Comparison of ENCODE assay signal across 13 cellular contexts in the genomic region with DNA sequence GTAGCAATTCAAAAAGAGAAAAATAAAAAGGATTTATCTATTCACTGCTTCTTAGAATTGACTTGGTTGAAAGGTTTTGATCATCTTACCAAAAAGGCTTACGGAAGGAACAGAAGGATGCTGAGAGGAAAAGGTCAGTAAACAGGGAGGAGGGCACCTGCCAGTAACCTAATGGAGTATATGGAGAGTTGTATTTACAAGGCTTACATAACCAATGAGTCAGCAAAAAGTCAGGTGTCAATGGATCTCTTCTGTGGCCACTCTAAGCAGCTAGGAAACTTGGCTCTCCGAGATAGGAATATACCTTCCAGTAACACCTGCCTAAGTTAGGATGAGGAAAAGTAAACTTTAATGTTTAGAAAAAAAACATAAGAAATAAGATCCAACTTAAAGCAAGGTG.
DNase-seq lines count a peak whose midpoint lies in the region; ATAC-seq, FAIRE-seq and TF ChIP-seq lines count a peak whose summit lies in the region.
"Had no signal": no experiment of that assay in that cellular context is flagged by ENCODE, and none has a peak within 500 bp of the region (broad histone marks: within the 10 kb centered on the region; RNA-seq: fewer than 3 reads in every experiment).

No MANE protein-coding gene starts in this region.

- intact Hi-C loops in HepG2 (cut with micrococcal nuclease; ENCODE audit: unreplicated experiment) = loop anchor here (5.0 kb wide), 1 partner anchor 35 kb away; no protein-coding TSS in a partner anchor

- WGBS in HepG2 (ENCODE audit: low lambda C conversion rate) = 7% methylated on average over 2 of the region's 2 CpGs

- H3K27ac ChIP-seq in astrocyte (ENCODE audit: low read depth, low read length) (no peak overlapping the region), HepG2 (ENCODE audit: extremely low read length, insufficient read depth, low read length) (peak overlapping the region; percentile 79)
- H3K27ac ChIP-seq: RWPE1 had no signal

- ATAC-seq in HepG2 = peak; percentile 53; the same call in 2 of the 3 replicates
- no peak for ATAC-seq in SK-N-SH treated with all-trans-retinoic acid at 6 μM for 48 hours
- no peak for ATAC-seq in GM18868 (IDR thresholded peaks at IDR 0.05; ENCODE audit: unreplicated experiment)
- ATAC-seq in naive thymus-derived CD8-positive, alpha-beta T cell = no peak
- ATAC-seq: stimulated activated memory B cell treated with anti-CD40 and anti-IgM and Interleukin-4, amounts not matched to agents 10 μg/mL and 1 μg/mL and 100 μg/mL, for 72 hours had no signal

- POLR2A ChIA-PET in HepG2 (lab: Yijun Ruan, JAX) = interaction anchor here (0.6 to 1.0 kb wide), 3 partner anchors 12 to 90 kb away, joined by 3 to 4 read pairs (median 3); no protein-coding TSS in a partner anchor
- POLR2A ChIA-PET in naive thymus-derived CD8-positive, alpha-beta T cell (lab: Charles Lee) = no interaction called here

- CTCF ChIA-PET in HepG2 (lab: Yijun Ruan, JAX; ENCODE audit: low intra/inter-chr PET ratio, low total read pairs) = no interaction called here

- H3K36me3 Mint-ChIP-seq in astrocyte (ENCODE audit: low read depth, unreplicated experiment) = no peaks in the 10 kb centered on the region
- peaks cover 0 to 3% (median 0%) of the 10 kb centered on the region in 3 donors for H3K36me3 Mint-ChIP-seq in naive thymus-derived CD8-positive, alpha-beta T cell

- TF ChIP-seq EP300 in HepG2 (IDR thresholded peaks at IDR 0.05; ENCODE audit: low read depth in 2 of 2, low read length in 2 of 2) (peak in 1 of 2 experiments; percentile 87; a peak in 2 of 4 replicates), HepG2 (CRISPR knock-in tag; IDR thresholded peaks at IDR 0.05; ENCODE audit: borderline replicate concordance) (peak; percentile 76)

- TF ChIP-seq CTCF in BE2C (IDR thresholded peaks at IDR 0.05; ENCODE audit: low read depth, low read length) = no peak
- no peak for TF ChIP-seq CTCF in astrocyte (IDR thresholded peaks at IDR 0.05; ENCODE audit: insufficient read depth, low read depth, low read length)
- no peak for TF ChIP-seq CTCF in HepG2 (CRISPR knock-in tag; IDR thresholded peaks at IDR 0.05)

- H3K4me1 ChIP-seq in BE2C = peaks cover 16% of the 10 kb centered on the region
- peaks cover 8% of the 10 kb centered on the region for H3K4me1 ChIP-seq in astrocyte (ENCODE audit: insufficient read depth, low read length)
- H3K4me1 ChIP-seq in HepG2 (ENCODE audit: insufficient read depth, low read length) = peaks cover 72% of the 10 kb centered on the region

- no peak for TF ChIP-seq POLR2A in HepG2 (IDR thresholded peaks at IDR 0.05; ENCODE audit: insufficient read depth in 1 of 2, low read depth in 2 of 2, low read length in 2 of 2)

- in situ Hi-C loops in HepG2 (cut with HindIII; ENCODE audit: extremely low pct_ligation_motif_present, low pct_unique_long_range_greater_than_20kb) = no loop called here

- H4K20me1 ChIP-seq in astrocyte (ENCODE audit: insufficient read depth, low read length) = peaks cover 15% of the 10 kb centered on the region
- no peaks in the 10 kb centered on the region for H4K20me1 ChIP-seq in HepG2 (ENCODE audit: insufficient read depth, low read length)

- H3K79me2 ChIP-seq in astrocyte (ENCODE audit: insufficient read depth, low read length) = peaks cover 5% of the 10 kb centered on the region
- H3K79me2 ChIP-seq in HepG2 (ENCODE audit: insufficient read depth, low read length) = peaks cover 66% of the 10 kb centered on the region

- H3K27me3 ChIP-seq in BE2C = no peaks in the 10 kb centered on the region
- no peaks in the 10 kb centered on the region for H3K27me3 ChIP-seq in astrocyte (ENCODE audit: insufficient read depth, low read length)
- H3K27me3 ChIP-seq in HepG2 (ENCODE audit: control insufficient read depth in 1 of 2, insufficient read depth in 2 of 2, low read length in 2 of 2) = no peaks in the 10 kb centered on the region; a peak in 1 of 5 replicates

- peak overlapping the region; percentile 76 for H3K4me3 ChIP-seq in BE2C (ENCODE audit: low read depth, low read length)
- no peak overlapping the region for H3K4me3 ChIP-seq in astrocyte (ENCODE audit: insufficient read depth, low read depth, low read length)
- peak overlapping the region; percentile 59 to 85 (median 73); a peak in 5 of 6 replicates for H3K4me3 ChIP-seq in HepG2 (replicated peaks in 1 of 3; ENCODE audit: insufficient read depth in 1 of 3, low read depth in 2 of 3, low read length in 3 of 3)

- no peak for DNase-seq in BE2C
- DNase-seq in NCI-H1436 treated with DMSO at 0.1 percent for 48 hours (lab: John Stamatoyannopoulos, UW) = peak; percentile 90
- peak; percentile 7 for DNase-seq in astrocyte (ENCODE audit: low read depth)
- peak; percentile 83 for DNase-seq in HepG2 (ENCODE audit: low spot score)
- no peak for DNase-seq in naive thymus-derived CD8-positive, alpha-beta T cell
- no peak for DNase-seq in RCC 7860 (ENCODE audit: low spot score)
- DNase-seq: activated CD8-positive, alpha-beta memory T cell treated with anti-CD3 and anti-CD28 coated beads, Interleukin-2, amount 50 U/mL, for 48 hours; AML-193 had no signal

- no peak overlapping the region for H3K4me2 ChIP-seq in astrocyte (ENCODE audit: low read length)
- H3K4me2 ChIP-seq in HepG2 (ENCODE audit: low read depth, low read length) = peak overlapping the region; percentile 78

- no peaks in the 10 kb centered on the region for H3K36me3 ChIP-seq in BE2C
- no peaks in the 10 kb centered on the region for H3K36me3 ChIP-seq in astrocyte (ENCODE audit: insufficient read depth, low read length)
- H3K36me3 ChIP-seq in HepG2 (replicated peaks in 1 of 2; ENCODE audit: control insufficient read depth in 1 of 2, insufficient read depth in 2 of 2, low read length in 2 of 2) = no peaks in the 10 kb centered on the region; a peak in 1 of 5 replicates

- peaks cover 30% of the 10 kb centered on the region for H3K4me1 Mint-ChIP-seq in astrocyte (ENCODE audit: low read depth, unreplicated experiment)
- H3K4me1 Mint-ChIP-seq in naive thymus-derived CD8-positive, alpha-beta T cell = peaks cover 8 to 12% (median 10%) of the 10 kb centered on the region in 4 donors

- no peak overlapping the region for H3K4me3 Mint-ChIP-seq in astrocyte (ENCODE audit: unreplicated experiment)
- no peak overlapping the region for H3K4me3 Mint-ChIP-seq in naive thymus-derived CD8-positive, alpha-beta T cell
- H3K4me3 Mint-ChIP-seq: central memory CD8-positive, alpha-beta T cell; stimulated activated memory B cell treated with anti-CD40 and anti-IgM and Interleukin-4, amounts not matched to agents 10 μg/mL and 1 μg/mL and 100 μg/mL, for 72 hours had no signal

- H3K9me3 ChIP-seq in BE2C = no peaks in the 10 kb centered on the region
- no peaks in the 10 kb centered on the region for H3K9me3 ChIP-seq in astrocyte (ENCODE audit: insufficient read depth, low read depth, low read length)
- H3K9me3 ChIP-seq in HepG2 (ENCODE audit: low read length) = no peaks in the 10 kb centered on the region

- BruUV-seq in HepG2 (replicated peaks; lab: Mats Ljungman, UMichigan) = no TSS peak

- TF ChIP-seq RAD21 in HepG2 (CRISPR knock-in tag; IDR thresholded peaks at IDR 0.05) = no peak

- H2AFZ ChIP-seq in astrocyte (ENCODE audit: low read depth, low read length) (no peak overlapping the region), HepG2 (ENCODE audit: low read length) (no peak overlapping the region)

- H3K27me3 Mint-ChIP-seq in astrocyte (ENCODE audit: low read depth, unreplicated experiment) = no peaks in the 10 kb centered on the region
- H3K27me3 Mint-ChIP-seq in naive thymus-derived CD8-positive, alpha-beta T cell = no peaks in the 10 kb centered on the region
- H3K27me3 Mint-ChIP-seq: central memory CD8-positive, alpha-beta T cell; stimulated activated memory B cell treated with anti-CD40 and anti-IgM and Interleukin-4, amounts not matched to agents 10 μg/mL and 1 μg/mL and 100 μg/mL, for 72 hours had no signal

- FAIRE-seq in astrocyte (lab: Jason Lieb, UNC) (no peak), HepG2 (lab: Jason Lieb, UNC) (peak; percentile 76), RCC 7860 (lab: Jason Lieb, UNC) (no peak)

- no peak overlapping the region for H3K27ac Mint-ChIP-seq in astrocyte (ENCODE audit: unreplicated experiment)
- H3K27ac Mint-ChIP-seq in naive thymus-derived CD8-positive, alpha-beta T cell = peak overlapping the region in 1 of 10 donors; percentile 10
- H3K27ac Mint-ChIP-seq: stimulated activated memory B cell treated with anti-CD40 and anti-IgM and Interleukin-4, amounts not matched to agents 10 μg/mL and 1 μg/mL and 100 μg/mL, for 72 hours had no signal

- H3K9ac ChIP-seq in astrocyte (ENCODE audit: low read length) = no peak overlapping the region
- H3K9ac ChIP-seq in HepG2 (ENCODE audit: insufficient read depth, low read depth, low read length) = peak overlapping the region; percentile 72

- H3K9me3 Mint-ChIP-seq in astrocyte (ENCODE audit: unreplicated experiment) = peaks cover 3% of the 10 kb centered on the region
- no peaks in the 10 kb centered on the region for H3K9me3 Mint-ChIP-seq in naive thymus-derived CD8-positive, alpha-beta T cell
- H3K9me3 Mint-ChIP-seq: central memory CD8-positive, alpha-beta T cell; stimulated activated memory B cell treated with anti-CD40 and anti-IgM and Interleukin-4, amounts not matched to agents 10 μg/mL and 1 μg/mL and 100 μg/mL, for 72 hours had no signal

TF ChIP-seq in HepG2, 621 proteins besides CTCF, POLR2A, EP300 and RAD21 (continues in another document):
- 0 out of 2 replicates have a peak, but pooled peaks have one; percentile 30 for TF ChIP-seq ZFP36L1 (CRISPR knock-in tag; IDR thresholded peaks at IDR 0.05)
- TF ChIP-seq SALL1 (CRISPR knock-in tag; IDR thresholded peaks at IDR 0.05) = peak; percentile 27; the same call in 1 of the 2 replicates

TF ChIP-seq in SK-N-SH treated with all-trans-retinoic acid at 6 μM for 48 hours, 23 proteins besides CTCF, POLR2A, EP300 and RAD21 (continues in another document):
- TF ChIP-seq SNAI2 (CRISPR knock-in tag; IDR thresholded peaks at IDR 0.05) = no peak
- TF ChIP-seq ARNTL (CRISPR knock-in tag; IDR thresholded peaks at IDR 0.05; ENCODE audit: borderline replicate concordance, low read depth) = no peak
- TF ChIP-seq, protein P1, sequence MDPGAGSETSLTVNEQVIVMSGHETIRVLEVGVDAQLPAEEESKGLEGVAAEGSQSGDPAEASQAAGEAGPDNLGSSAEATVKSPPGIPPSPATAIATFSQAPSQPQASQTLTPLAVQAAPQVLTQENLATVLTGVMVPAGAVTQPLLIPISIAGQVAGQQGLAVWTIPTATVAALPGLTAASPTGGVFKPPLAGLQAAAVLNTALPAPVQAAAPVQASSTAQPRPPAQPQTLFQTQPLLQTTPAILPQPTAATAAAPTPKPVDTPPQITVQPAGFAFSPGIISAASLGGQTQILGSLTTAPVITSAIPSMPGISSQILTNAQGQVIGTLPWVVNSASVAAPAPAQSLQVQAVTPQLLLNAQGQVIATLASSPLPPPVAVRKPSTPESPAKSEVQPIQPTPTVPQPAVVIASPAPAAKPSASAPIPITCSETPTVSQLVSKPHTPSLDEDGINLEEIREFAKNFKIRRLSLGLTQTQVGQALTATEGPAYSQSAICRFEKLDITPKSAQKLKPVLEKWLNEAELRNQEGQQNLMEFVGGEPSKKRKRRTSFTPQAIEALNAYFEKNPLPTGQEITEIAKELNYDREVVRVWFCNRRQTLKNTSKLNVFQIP (CRISPR knock-in tag; IDR thresholded peaks at IDR 0.05; ENCODE audit: borderline replicate concordance, low read depth) = no peak
- no peak for TF ChIP-seq ESRRG (CRISPR knock-in tag; IDR thresholded peaks at IDR 0.05)
- TF ChIP-seq TCF4 (CRISPR knock-in tag; IDR thresholded peaks at IDR 0.05; ENCODE audit: borderline replicate concordance) = no peak
- TF ChIP-seq ZFP3 (CRISPR knock-in tag; IDR thresholded peaks at IDR 0.05) = no peak

Comparison
In these comparisons a context has a peak if more than half of its experiments do, and no peak if none do; other contexts are left out.
1. DNase-seq: peak in NCI-H1436 treated with DMSO at 0.1 percent for 48 hours (single experiment), astrocyte (single experiment) and HepG2 (single experiment); none in BE2C (single experiment), naive thymus-derived CD8-positive, alpha-beta T cell (0 of 10) and RCC 7860 (single experiment).